ENCODE assay signal across 18 cellular contexts in genomic region chr1:14988636-14989035, GRCh38.
"Had no signal": no experiment of that assay in that cellular context is flagged by ENCODE, and none has a peak within 500 bp of the region (broad histone marks: within the 10 kb centered on the region; RNA-seq: fewer than 3 reads in every experiment).

No MANE protein-coding gene starts in this region.

- H3K4me3 Mint-ChIP-seq: activated CD4-positive, alpha-beta memory T cell treated with anti-CD3 and anti-CD28 coated beads, Interleukin-2, amount 10 ng/mL, durations not matched to agents 7 days and 5 days; activated CD4-positive, alpha-beta T cell treated with anti-CD3 and anti-CD28 coated beads, Interleukin-2, amount 10 ng/mL, durations not matched to agents 7 days and 5 days; activated naive CD4-positive, alpha-beta T cell treated with anti-CD3 and anti-CD28 coated beads, Interleukin-2, amount 10 ng/mL, durations not matched to agents 7 days and 5 days; activated naive CD8-positive, alpha-beta T cell treated with anti-CD3 and anti-CD28 coated beads, Interleukin-2, amount 10 ng/mL, durations not matched to agents 7 days and 5 days; activated T-cell treated with anti-CD3 and anti-CD28 coated beads, Interleukin-2, amount 50 U/mL, for 24 hours; natural killer cell; WTC11 had no signal

- H3K27me3 Mint-ChIP-seq: activated CD4-positive, alpha-beta memory T cell treated with anti-CD3 and anti-CD28 coated beads, Interleukin-2, amount 10 ng/mL, durations not matched to agents 7 days and 5 days; activated CD4-positive, alpha-beta T cell treated with anti-CD3 and anti-CD28 coated beads, Interleukin-2, amount 10 ng/mL, durations not matched to agents 7 days and 5 days; activated T-cell treated with anti-CD3 and anti-CD28 coated beads, Interleukin-2, amount 50 U/mL, for 24 hours had no signal

- H3K9me3 Mint-ChIP-seq: activated CD4-positive, alpha-beta memory T cell treated with anti-CD3 and anti-CD28 coated beads, Interleukin-2, amount 10 ng/mL, durations not matched to agents 7 days and 5 days; activated CD4-positive, alpha-beta T cell treated with anti-CD3 and anti-CD28 coated beads, Interleukin-2, amount 10 ng/mL, durations not matched to agents 7 days and 5 days; activated naive CD4-positive, alpha-beta T cell treated with anti-CD3 and anti-CD28 coated beads, Interleukin-2, amount 10 ng/mL, durations not matched to agents 7 days and 5 days; activated naive CD8-positive, alpha-beta T cell treated with anti-CD3 and anti-CD28 coated beads, Interleukin-2, amount 10 ng/mL, durations not matched to agents 7 days and 5 days; activated T-cell treated with anti-CD3 and anti-CD28 coated beads, Interleukin-2, amount 50 U/mL, for 24 hours; natural killer cell; WTC11 had no signal

- H3K36me3 ChIP-seq: brain microvascular endothelial cell, heart left ventricle, pancreas, prostate gland had no signal

- H3K4me1 Mint-ChIP-seq: activated CD4-positive, alpha-beta memory T cell treated with anti-CD3 and anti-CD28 coated beads, Interleukin-2, amount 10 ng/mL, durations not matched to agents 7 days and 5 days; activated CD4-positive, alpha-beta T cell treated with anti-CD3 and anti-CD28 coated beads, Interleukin-2, amount 10 ng/mL, durations not matched to agents 7 days and 5 days; activated naive CD4-positive, alpha-beta T cell treated with anti-CD3 and anti-CD28 coated beads, Interleukin-2, amount 10 ng/mL, durations not matched to agents 7 days and 5 days; activated naive CD8-positive, alpha-beta T cell treated with anti-CD3 and anti-CD28 coated beads, Interleukin-2, amount 10 ng/mL, durations not matched to agents 7 days and 5 days; natural killer cell; WTC11 had no signal

- H3K27me3 ChIP-seq: brain microvascular endothelial cell, heart left ventricle, pancreas had no signal

- H3K27ac Mint-ChIP-seq: activated CD4-positive, alpha-beta memory T cell treated with anti-CD3 and anti-CD28 coated beads, Interleukin-2, amount 10 ng/mL, durations not matched to agents 7 days and 5 days; activated CD4-positive, alpha-beta T cell treated with anti-CD3 and anti-CD28 coated beads, Interleukin-2, amount 10 ng/mL, durations not matched to agents 7 days and 5 days; activated naive CD4-positive, alpha-beta T cell treated with anti-CD3 and anti-CD28 coated beads, Interleukin-2, amount 10 ng/mL, durations not matched to agents 7 days and 5 days; activated naive CD8-positive, alpha-beta T cell treated with anti-CD3 and anti-CD28 coated beads, Interleukin-2, amount 10 ng/mL, durations not matched to agents 7 days and 5 days; activated T-cell treated with anti-CD3 and anti-CD28 coated beads, Interleukin-2, amount 50 U/mL, for 24 hours; natural killer cell; WTC11 had no signal

- H3K4me1 ChIP-seq: pancreas, prostate gland had no signal

- H3K27ac ChIP-seq: brain microvascular endothelial cell, pancreas, prostate gland had no signal

- H3K9me3 ChIP-seq: heart left ventricle, pancreas, prostate gland had no signal

- H3K4me3 ChIP-seq: heart left ventricle, pancreas, prostate gland had no signal

- H3K36me3 Mint-ChIP-seq: activated naive CD4-positive, alpha-beta T cell treated with anti-CD3 and anti-CD28 coated beads, Interleukin-2, amount 10 ng/mL, durations not matched to agents 7 days and 5 days; activated naive CD8-positive, alpha-beta T cell treated with anti-CD3 and anti-CD28 coated beads, Interleukin-2, amount 10 ng/mL, durations not matched to agents 7 days and 5 days; natural killer cell; WTC11 had no signal

- DNase-seq: activated CD4-positive, alpha-beta memory T cell treated with anti-CD3 and anti-CD28 coated beads, Interleukin-2, amount 10 ng/mL, durations not matched to agents 7 days and 5 days; activated CD4-positive, alpha-beta T cell treated with anti-CD3 and anti-CD28 coated beads for 1 hour; activated CD4-positive, alpha-beta T cell treated with anti-CD3 and anti-CD28 coated beads, Interleukin-2, amount 10 ng/mL, durations not matched to agents 7 days and 5 days; activated CD8-positive, alpha-beta memory T cell treated with anti-CD3 and anti-CD28 coated beads, Interleukin-2, amount 50 U/mL, for 48 hours; activated gamma-delta T cell; activated naive CD4-positive, alpha-beta T cell treated with anti-CD3 and anti-CD28 coated beads, Interleukin-2, amount 10 ng/mL, durations not matched to agents 7 days and 5 days; activated naive CD8-positive, alpha-beta T cell treated with anti-CD3 and anti-CD28 coated beads, Interleukin-2, amount 10 ng/mL, durations not matched to agents 7 days and 5 days; activated T-cell treated with anti-CD3 and anti-CD28 coated beads, Interleukin-2, amount 50 U/mL, for 24 hours; amniotic stem cell; brain microvascular endothelial cell; natural killer cell; stimulated activated CD4-positive, alpha-beta T cell treated with anti-CD3 and anti-CD28 coated beads, Interleukin-2, amount 100 ng/mL, for 48 hours; stimulated activated naive CD8-positive, alpha-beta T cell treated with anti-CD3 and anti-CD28 coated beads, Interleukin-15, Interleukin-2, amounts not matched to agents 100 U/mL and 50 U/mL, for 24 hours; T-helper 2 cell had no signal
